Comparison of ENCODE assay signal across 10 cellular contexts in the genomic region with DNA sequence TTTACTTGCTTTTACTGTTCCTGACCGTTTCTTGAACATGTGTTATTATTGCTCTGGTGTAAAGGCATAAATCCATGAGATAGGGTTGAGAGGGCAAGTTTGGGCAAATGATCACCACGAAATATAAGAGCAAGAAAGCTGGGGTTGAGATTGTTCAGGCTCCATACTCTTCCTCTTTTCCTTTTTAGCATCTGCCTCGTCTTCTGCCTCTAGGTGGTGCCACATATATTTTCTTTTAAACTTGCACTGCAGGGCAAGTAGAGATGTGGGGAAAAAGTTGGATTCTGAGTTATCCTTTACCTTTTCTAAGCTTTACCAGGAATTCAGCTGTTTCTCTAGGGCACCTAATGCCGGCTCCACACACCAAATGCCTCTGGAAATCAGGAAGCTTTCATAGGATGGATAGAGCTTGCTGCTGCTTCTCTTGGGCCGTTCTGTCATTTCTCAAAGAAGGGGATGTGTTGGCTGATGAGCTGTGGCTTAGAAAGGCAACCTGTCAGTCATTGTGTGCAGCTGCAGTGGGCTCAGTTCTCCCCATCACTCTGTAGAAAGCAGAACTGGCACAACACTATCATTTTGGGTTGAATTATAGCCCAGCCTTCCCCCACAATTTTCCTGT.
DNase-seq lines count a peak whose midpoint lies in the region; ATAC-seq and TF ChIP-seq lines count a peak whose summit lies in the region.
"Had no signal": no experiment of that assay in that cellular context is flagged by ENCODE, and none has a peak within 500 bp of the region (broad histone marks: within the 10 kb centered on the region; RNA-seq: fewer than 3 reads in every experiment).

No MANE protein-coding gene starts in this region.

- H3K4me3 Mint-ChIP-seq in mesothelial cell of epicardium, result no peak overlapping the region

- TF ChIP-seq EP300 in suprapubic skin (IDR thresholded peaks at IDR 0.05), result no peak

- ATAC-seq in HG02884 (IDR thresholded peaks at IDR 0.05; ENCODE audit: unreplicated experiment) (no peak), HG02623 (IDR thresholded peaks at IDR 0.05; ENCODE audit: unreplicated experiment) (no peak)

- no peak for TF ChIP-seq POLR2A in suprapubic skin (IDR thresholded peaks at IDR 0.05)

- WGBS in hepatocyte (ENCODE audit: low lambda C conversion rate, missing lambda C conversion rate), result 64% methylated on average over 5 of the region's 5 CpGs
- 69% methylated on average over 5 of the region's 5 CpGs for WGBS in suprapubic skin

- H3K9me3 ChIP-seq in AG04450 (ENCODE audit: control insufficient read depth, insufficient read depth, low read length) (no peaks in the 10 kb centered on the region), hepatocyte (ENCODE audit: low read depth) (no peaks in the 10 kb centered on the region), suprapubic skin (no peaks in the 10 kb centered on the region)
- H3K9me3 ChIP-seq: upper lobe of left lung had no signal

- H3K27ac ChIP-seq in AG04450 (ENCODE audit: low read depth, low read length), result no peak overlapping the region
- H3K27ac ChIP-seq in hepatocyte, result no peak overlapping the region
- H3K27ac ChIP-seq in suprapubic skin, result no peak overlapping the region
- H3K27ac ChIP-seq: upper lobe of left lung had no signal

- peaks cover 7% of the 10 kb centered on the region for H3K4me1 Mint-ChIP-seq in mesothelial cell of epicardium

- DNase-seq in AG04450 (ENCODE audit: low read depth, low spot score) (no peak), GM20000 (ENCODE audit: low spot score) (peak; percentile 17), SW480 (ENCODE audit: low spot score) (peak; percentile 9), hepatocyte (ENCODE audit: low spot score) (no peak), mesothelial cell of epicardium (ENCODE audit: low spot score in 2 of 2, unreplicated experiment in 2 of 2) (no peak), suprapubic skin (ENCODE audit: low spot score in 2 of 2) (no peak)
- DNase-seq: retina, upper lobe of left lung had no signal

- TF ChIP-seq CTCF in AG04450 (IDR thresholded peaks at IDR 0.05; ENCODE audit: low read depth, low read length) (peak; percentile 66; the same call in 1 of the 2 replicates), GM20000 (IDR thresholded peaks at IDR 0.05; ENCODE audit: extremely low read depth, missing control alignments) (peak; percentile 31), hepatocyte (IDR thresholded peaks at IDR 0.05; ENCODE audit: poor library complexity) (peak; percentile 55), mesothelial cell of epicardium (IDR thresholded peaks at IDR 0.05; ENCODE audit: unreplicated experiment) (no peak), suprapubic skin (IDR thresholded peaks at IDR 0.05) (peak in 1 of 2 donors; percentile 16)

- H3K36me3 Mint-ChIP-seq in mesothelial cell of epicardium, result peaks cover 7% of the 10 kb centered on the region

- H3K4me1 ChIP-seq in hepatocyte (ENCODE audit: insufficient read depth), result peaks cover 4% of the 10 kb centered on the region
- H3K4me1 ChIP-seq in suprapubic skin, result peaks cover 9% of the 10 kb centered on the region
- H3K4me1 ChIP-seq: upper lobe of left lung had no signal

- H3K4me3 ChIP-seq in AG04450 (ENCODE audit: low read depth, low read length), result no peak overlapping the region
- H3K4me3 ChIP-seq in hepatocyte, result no peak overlapping the region
- H3K4me3 ChIP-seq in suprapubic skin, result no peak overlapping the region
- H3K4me3 ChIP-seq: upper lobe of left lung had no signal

- no peak overlapping the region for H3K4me2 ChIP-seq in hepatocyte

- peaks cover 6% of the 10 kb centered on the region for H3K9me3 Mint-ChIP-seq in mesothelial cell of epicardium

- H3K27me3 ChIP-seq in AG04450 (ENCODE audit: control insufficient read depth, insufficient read depth, low read length) (no peaks in the 10 kb centered on the region), hepatocyte (no peaks in the 10 kb centered on the region), suprapubic skin (no peaks in the 10 kb centered on the region)
- H3K27me3 ChIP-seq: upper lobe of left lung had no signal

- CTCF ChIA-PET in AG04450 (lab: Charles Lee), result interaction anchor here (0.6 to 4.7 kb wide), 41 partner anchors 9 to 527 kb away, joined by 3 to 38 read pairs (median 4); no protein-coding TSS in a partner anchor

- H2AFZ ChIP-seq in hepatocyte, result no peak overlapping the region

- H3K9me2 ChIP-seq in hepatocyte (replicated peaks; ENCODE audit: insufficient read depth), result no peaks in the 10 kb centered on the region

- no peak overlapping the region for H3K27ac Mint-ChIP-seq in mesothelial cell of epicardium

- H3K27me3 Mint-ChIP-seq in mesothelial cell of epicardium (ENCODE audit: low read depth), result no peaks in the 10 kb centered on the region

- H3K36me3 ChIP-seq in hepatocyte (replicated peaks; ENCODE audit: insufficient read depth, low read depth), result no peaks in the 10 kb centered on the region
- peaks cover 2% of the 10 kb centered on the region for H3K36me3 ChIP-seq in suprapubic skin
- H3K36me3 ChIP-seq: upper lobe of left lung had no signal

- H4K20me1 ChIP-seq in hepatocyte (ENCODE audit: insufficient read depth, poor library complexity, severe bottlenecking), result no peaks in the 10 kb centered on the region

- POLR2A ChIA-PET in AG04450 (lab: Yijun Ruan, JAX), result interaction anchor here (0.7 kb wide), 1 partner anchor 217 kb away, joined by 4 read pairs; no protein-coding TSS in a partner anchor

- no peaks in the 10 kb centered on the region for H3K79me2 ChIP-seq in hepatocyte

Comparison
In these comparisons a context has a peak if more than half of its experiments do, and no peak if none do; other contexts are left out.
1. DNase-seq: peak in GM20000 (single experiment) and SW480 (single experiment); none in AG04450 (single experiment), hepatocyte (single experiment), mesothelial cell of epicardium (0 of 2) and suprapubic skin (0 of 2).